8 cellular contexts compared by ENCODE assay signal in genomic region chr5:116532762-116533525, GRCh38. TPM values are rescaled to one million over a fixed set of nuclear protein-coding genes. Genes with fewer than 3 reads are reported as not detected.
DNase-seq lines count a peak whose midpoint lies in the region; ATAC-seq and TF ChIP-seq lines count a peak whose summit lies in the region.
"Had no signal": no experiment of that assay in that cellular context is flagged by ENCODE, and none has a peak within 500 bp of the region (broad histone marks: within the 10 kb centered on the region; RNA-seq: fewer than 3 reads in every experiment).

No MANE protein-coding gene starts in this region.

- H3K18ac ChIP-seq in neuronal stem cell (ENCODE audit: low read length), result no peak overlapping the region

- no peak overlapping the region for H2AK5ac ChIP-seq in neuronal stem cell (ENCODE audit: low read depth, low read length)

- H4K20me1 ChIP-seq in SK-N-SH (ENCODE audit: insufficient read depth), result no peaks in the 10 kb centered on the region

- H3K4me1 Mint-ChIP-seq in brain (peaks cover 24% of the 10 kb centered on the region), natural killer cell (no peaks in the 10 kb centered on the region)

- intact Hi-C loops in natural killer cell (cut with micrococcal nuclease), result no loop called here

- no peaks in the 10 kb centered on the region for H3F3A ChIP-seq in SK-N-SH (replicated peaks; ENCODE audit: insufficient read depth)

- no peak overlapping the region for H2BK12ac ChIP-seq in neuronal stem cell (ENCODE audit: low read length)

- no peak overlapping the region for H2BK5ac ChIP-seq in neuronal stem cell (ENCODE audit: low read length)

- CTCF ChIA-PET in SK-N-SH (lab: Yijun Ruan, JAX), result interaction anchor here (0.9 kb wide), 1 partner anchor 303 kb away, joined by 3 read pairs; no protein-coding TSS in a partner anchor

- ATAC-seq in GM21723 (IDR thresholded peaks at IDR 0.05; ENCODE audit: unreplicated experiment) (peak; percentile 58), natural killer cell (no peak)

- H3K36me3 Mint-ChIP-seq in brain (peaks cover 5% of the 10 kb centered on the region), natural killer cell (no peaks in the 10 kb centered on the region)

- peak; percentile 11 to 90 (median 50) for DNase-seq in NCI-H1417 (lab: John Stamatoyannopoulos, UW)
- DNase-seq in substantia nigra (lab: John Stamatoyannopoulos, UW), result no peak
- no peak for DNase-seq in neuronal stem cell (ENCODE audit: low spot score)
- no peak for DNase-seq in natural killer cell
- DNase-seq in SK-N-SH, result no peak
- DNase-seq: occipital lobe had no signal

- H4K8ac ChIP-seq in neuronal stem cell (ENCODE audit: low read depth, low read length), result no peak overlapping the region

- no peak overlapping the region for H3K4me3 ChIP-seq in neuronal stem cell (ENCODE audit: low read length in 2 of 2)
- no peak overlapping the region for H3K4me3 ChIP-seq in SK-N-SH (ENCODE audit: low read depth in 2 of 2, low read length in 1 of 2)

- H3K27ac Mint-ChIP-seq in brain (peak overlapping the region in 3 of 5 experiments; percentile 26 to 85 (median 74)), natural killer cell (no peak overlapping the region)

- no peak overlapping the region for H2BK120ac ChIP-seq in neuronal stem cell (ENCODE audit: low read depth, low read length)

- no peak overlapping the region for H4K91ac ChIP-seq in neuronal stem cell (ENCODE audit: low read depth, low read length, poor library complexity)

- H3K4me2 ChIP-seq in neuronal stem cell (ENCODE audit: insufficient read depth, low read length, poor library complexity, severe bottlenecking) (no peak overlapping the region), SK-N-SH (no peak overlapping the region)

- no peaks in the 10 kb centered on the region for H3K79me1 ChIP-seq in neuronal stem cell (ENCODE audit: low read depth, low read length)

- no peak overlapping the region for H3K23ac ChIP-seq in neuronal stem cell (ENCODE audit: low read depth, low read length, poor library complexity)

- H3K27me3 Mint-ChIP-seq in brain (peaks cover 3% of the 10 kb centered on the region), natural killer cell (ENCODE audit: low read depth in 2 of 2) (no peaks in the 10 kb centered on the region)

- H3K9me2 ChIP-seq in SK-N-SH, result no peaks in the 10 kb centered on the region

- no peak overlapping the region for H2BK15ac ChIP-seq in neuronal stem cell (ENCODE audit: low read length)

- H3K4me1 ChIP-seq in neuronal stem cell (ENCODE audit: control insufficient read depth in 2 of 2, insufficient read depth in 1 of 2, low read depth in 1 of 2, low read length in 2 of 2) (peaks cover 12 to 31% of the 10 kb centered on the region in 2 donors), SK-N-SH (ENCODE audit: control insufficient read depth in 1 of 2, insufficient read depth in 2 of 2, low read depth in 1 of 2, low read length in 1 of 2) (peaks cover 0 to 27% of the 10 kb centered on the region in 2 experiments; a peak in 2 of 4 replicates)

- H3K27me3 ChIP-seq in neuronal stem cell (ENCODE audit: control insufficient read depth in 3 of 3, insufficient read depth in 3 of 3, low read depth in 1 of 3, low read length in 3 of 3), result no peaks in the 10 kb centered on the region
- H3K27me3 ChIP-seq in SK-N-SH (ENCODE audit: insufficient read depth), result no peaks in the 10 kb centered on the region; the same call in 1 of the 2 replicates

- TF ChIP-seq EP300 in SK-N-SH (IDR thresholded peaks at IDR 0.05; ENCODE audit: borderline replicate concordance in 1 of 2, low read depth in 1 of 2, low read length in 1 of 2), result no peak

- H3K4me3 Mint-ChIP-seq in brain, result peak overlapping the region in 4 of 5 experiments; percentile 2 to 42 (median 24)
- H3K4me3 Mint-ChIP-seq in natural killer cell, result no peak overlapping the region

- H3K36me3 ChIP-seq in neuronal stem cell (replicated peaks in 1 of 2; ENCODE audit: control insufficient read depth in 2 of 2, insufficient read depth in 2 of 2, low read length in 2 of 2), result no peaks in the 10 kb centered on the region
- H3K36me3 ChIP-seq in SK-N-SH (replicated peaks in 1 of 2; ENCODE audit: control insufficient read depth in 1 of 2, insufficient read depth in 2 of 2, low read length in 1 of 2), result no peaks in the 10 kb centered on the region

- H3K14ac ChIP-seq in neuronal stem cell (ENCODE audit: low read length), result no peak overlapping the region

- POLR2A ChIA-PET in SK-N-SH (lab: Yijun Ruan, JAX), result no interaction called here

- no peak for TF ChIP-seq RAD21 in SK-N-SH (IDR thresholded peaks at IDR 0.05; ENCODE audit: low read length)

- H3K79me2 ChIP-seq in SK-N-SH (ENCODE audit: insufficient read depth), result no peaks in the 10 kb centered on the region

- no CpG with 5 or more reads among the region's 3 CpGs for WGBS in neuronal stem cell (ENCODE audit: extremely low coverage in 2 of 2, insufficient read length in 2 of 2, insufficient replicate concordance in 1 of 2), 2 donors
- 48% methylated on average over 3 of the region's 3 CpGs for WGBS in SK-N-SH (ENCODE audit: low lambda C conversion rate)

- H3K9ac ChIP-seq in neuronal stem cell (ENCODE audit: low read depth, low read length, poor library complexity) (no peak overlapping the region), SK-N-SH (no peak overlapping the region)

- H3K27ac ChIP-seq in substantia nigra (ENCODE audit: low read depth, low read length, poor library complexity, severe bottlenecking) (peak overlapping the region; percentile 5), neuronal stem cell (replicated peaks; ENCODE audit: low read length) (no peak overlapping the region), SK-N-SH (ENCODE audit: low read depth in 2 of 2, low read length in 1 of 2) (no peak overlapping the region)

- no peaks in the 10 kb centered on the region for H3K9me3 Mint-ChIP-seq in brain
- no peaks in the 10 kb centered on the region for H3K9me3 Mint-ChIP-seq in natural killer cell

- H3K9me3 ChIP-seq in neuronal stem cell (replicated peaks in 1 of 2; ENCODE audit: control insufficient read depth in 2 of 2, insufficient read depth in 1 of 2, low read depth in 1 of 2, low read length in 2 of 2) (no peaks in the 10 kb centered on the region), SK-N-SH (no peaks in the 10 kb centered on the region)

- no peak overlapping the region for H3K4ac ChIP-seq in neuronal stem cell (ENCODE audit: low read length)

- H2AFZ ChIP-seq in neuronal stem cell (ENCODE audit: low read length) (no peak overlapping the region), SK-N-SH (ENCODE audit: low read depth) (no peak overlapping the region)

- TF ChIP-seq CTCF in brain (conservative IDR thresholded peaks at IDR 0.05) (no peak), natural killer cell (IDR thresholded peaks at IDR 0.05) (no peak), SK-N-SH (IDR thresholded peaks at IDR 0.05) (no peak)

TF ChIP-seq in SK-N-SH, 30 proteins besides CTCF, POLR2A, EP300 and RAD21:
- TF ChIP-seq MEF2A (IDR thresholded peaks at IDR 0.05; ENCODE audit: borderline replicate concordance, low read depth), result no peak
- no peak for TF ChIP-seq MAX (IDR thresholded peaks at IDR 0.05; ENCODE audit: low read depth)
- no peak for TF ChIP-seq JUND (IDR thresholded peaks at IDR 0.05)
- no peak for TF ChIP-seq FOXM1 (IDR thresholded peaks at IDR 0.05; ENCODE audit: low read depth)

RNA-seq across cellular contexts. Expression of gene SEMA6A, which starts 41.7 kb away (rescaled TPM):
- polyA plus RNA-seq in brain (ENCODE audit: insufficient read depth, low read depth, low replicate concordance) (34.2 TPM), SK-N-SH (2012; rRNA removed) (0.18 and 0.29 TPM in 2 replicates)
- polyA plus RNA-seq in neuronal stem cell (2013, experiment 1 of 2), result 42.9 TPM
- polyA plus RNA-seq in neuronal stem cell (2013, experiment 2 of 2), result 45.0 TPM
- not detected for total RNA-seq in natural killer cell
- 0.30 and 0.31 TPM in 2 replicates for polyA plus RNA-seq in SK-N-SH (2012; cell fraction: cytosol; rRNA removed)
- 0.77 and 0.98 TPM in 2 replicates for polyA plus RNA-seq in SK-N-SH (2012; cell fraction: nucleus; rRNA removed)

Comparison
In these comparisons a context has a peak if more than half of its experiments do, and no peak if none do; other contexts are left out.
1. DNase-seq: peak in NCI-H1417 (3 of 3); none in substantia nigra (0 of 49), neuronal stem cell (single experiment), natural killer cell (single experiment) and SK-N-SH (single experiment).
2. H3K27ac Mint-ChIP-seq: peak in brain (3 of 5); none in natural killer cell (0 of 2).
3. RNA of gene SEMA6A, which starts 41.7 kb away (polyA plus RNA-seq): 34.2 TPM in brain (single experiment); 0.18 to 0.98 TPM in SK-N-SH; every median in the first group is over 10 times any median in the second.